In genomic region chr3:13716540-13717221, GRCh38 we compare ENCODE assay signal across 19 cellular contexts.
DNase-seq lines count a peak whose midpoint lies in the region; ATAC-seq lines count a peak whose summit lies in the region.
"Had no signal": no experiment of that assay in that cellular context is flagged by ENCODE, and none has a peak within 500 bp of the region (broad histone marks: within the 10 kb centered on the region; RNA-seq: fewer than 3 reads in every experiment).

No MANE protein-coding gene starts in this region.

- no peak for ATAC-seq in sciatic nerve
- ATAC-seq: activated CD8-positive, alpha-beta T cell treated with anti-CD3 and anti-CD28 coated beads for 36 hours; stimulated activated effector memory CD8-positive, alpha-beta T cell treated with anti-CD3 and anti-CD28 coated beads, Interleukin-12 subunit alpha, Interleukin-12 subunit beta, amount 100 ng/mL, for 72 hours had no signal

- peak; percentile 39 for DNase-seq in activated CD8-positive, alpha-beta memory T cell treated with anti-CD3 and anti-CD28 coated beads, Interleukin-2, amount 50 U/mL, for 48 hours
- DNase-seq in activated CD8-positive, alpha-beta memory T cell treated with anti-CD3 and anti-CD28 coated beads for 24 hours = no peak
- DNase-seq in GM03348 (ENCODE audit: low spot score) (peak; percentile 2), ecto neural progenitor cell (ENCODE audit: low spot score) (peak; percentile 20), sciatic nerve (ENCODE audit: low spot score) (peak; percentile 15), dedifferentiated amniotic fluid mesenchymal stem cell (ENCODE audit: extremely low spot score) (no peak), substantia nigra (lab: John Stamatoyannopoulos, UW) (no peak)
- no peak for DNase-seq in stimulated activated CD4-positive, alpha-beta T cell treated with anti-CD3 and anti-CD28 coated beads, Interleukin-4, amount 100 ng/mL, for 1 hour
- DNase-seq: activated CD8-positive, alpha-beta T cell treated with anti-CD3 and anti-CD28 coated beads for 36 hours; activated naive CD4-positive, alpha-beta T cell treated with Interleukin-2 at 50 U/mL for 16 hours; Caco-2; NCI-H2081; NCI-H345; NCI-H774; small intestine; T1000 had no signal

- intact Hi-C loops in sciatic nerve (cut with DNase I) = no loop called here

- no peak overlapping the region for H3K27ac ChIP-seq in substantia nigra (ENCODE audit: low read depth, low read length, poor library complexity, severe bottlenecking)
- H3K27ac ChIP-seq: BLaER1, RWPE1 had no signal

Comparison
In these comparisons a context has a peak if more than half of its experiments do, and no peak if none do; other contexts are left out.
1. DNase-seq: peak in activated CD8-positive, alpha-beta memory T cell treated with anti-CD3 and anti-CD28 coated beads, Interleukin-2, amount 50 U/mL, for 48 hours (single experiment), GM03348 (single experiment), ecto neural progenitor cell (single experiment) and sciatic nerve (single experiment); none in activated CD8-positive, alpha-beta memory T cell treated with anti-CD3 and anti-CD28 coated beads for 24 hours (single experiment), stimulated activated CD4-positive, alpha-beta T cell treated with anti-CD3 and anti-CD28 coated beads, Interleukin-4, amount 100 ng/mL, for 1 hour (single experiment), dedifferentiated amniotic fluid mesenchymal stem cell (single experiment) and substantia nigra (0 of 49).